Comparison of ENCODE assay signal across 8 cellular contexts in the genomic region with DNA sequence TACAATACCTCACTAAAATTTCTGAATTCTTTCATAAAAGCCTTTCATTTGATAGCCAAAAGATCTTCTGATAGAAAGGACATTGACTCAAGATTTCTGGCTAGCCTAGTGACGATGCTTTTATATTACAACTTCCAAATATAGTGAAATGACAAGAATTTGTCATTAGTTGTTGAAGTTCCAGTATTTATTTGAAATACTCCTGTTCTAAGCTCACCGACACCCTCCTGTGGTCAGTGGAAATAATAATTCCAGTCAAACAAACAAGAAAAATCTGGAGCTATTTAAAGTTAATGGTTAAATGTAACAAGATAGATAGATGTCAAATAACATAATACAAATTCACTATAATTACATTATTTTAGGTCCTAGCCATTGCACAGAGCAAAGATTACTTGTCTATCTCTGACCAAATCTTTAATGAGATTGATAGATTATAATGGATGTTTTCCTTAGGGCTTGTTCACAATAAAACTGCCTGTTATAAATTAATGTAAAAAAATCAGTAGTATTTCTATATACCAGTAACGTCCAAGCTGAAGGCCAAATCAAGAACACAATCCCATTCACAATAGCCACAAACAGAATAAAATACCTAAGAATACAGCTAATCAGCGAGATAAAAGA.
A peak's percentile ranks its signal among the peaks of the same experiment; 100 is the strongest.
DNase-seq lines count a peak whose midpoint lies in the region; ATAC-seq, FAIRE-seq and TF ChIP-seq lines count a peak whose summit lies in the region.

No MANE protein-coding gene starts in this region.

- POLR2A ChIA-PET in BJ (lab: Charles Lee) (interaction anchor here (0.6 kb wide), 1 partner anchor 254 kb away, joined by 3 read pairs; no protein-coding TSS in a partner anchor), Panc1 (lab: Charles Lee) (no interaction called here)

- intact Hi-C loops in Panc1 (cut with micrococcal nuclease; ENCODE audit: unreplicated experiment) (loop anchor here (5.0 to 10.0 kb wide), 2 partner anchors 196 to 268 kb away; a partner anchor contains a TSS), lower lobe of right lung (cut with DNase I) (no loop called here)

- H3K4me1 ChIP-seq in Panc1 (ENCODE audit: control insufficient read depth, insufficient read depth, low read length): peaks cover 24% of the 10 kb centered on the region
- H3K4me1 ChIP-seq in lower lobe of right lung: peaks cover 16% of the 10 kb centered on the region

- BruUV-seq in Panc1 (replicated peaks; lab: Mats Ljungman, UMichigan): no TSS peak

- peak; percentile 50 for TF ChIP-seq CTCF in BJ (IDR thresholded peaks at IDR 0.05; ENCODE audit: insufficient read depth, low read depth, low read length)
- peak; percentile 57; the same call in 1 of the 2 replicates for TF ChIP-seq CTCF in Panc1 (IDR thresholded peaks at IDR 0.05)
- peak; percentile 67 for TF ChIP-seq CTCF in lower lobe of right lung (IDR thresholded peaks at IDR 0.05)

- no peaks in the 10 kb centered on the region for H3K36me3 ChIP-seq in BJ (ENCODE audit: control insufficient read depth, insufficient read depth, low read length)
- H3K36me3 ChIP-seq in Panc1 (ENCODE audit: control insufficient read depth, insufficient read depth, low read length): no peaks in the 10 kb centered on the region
- H3K36me3 ChIP-seq in lower lobe of right lung: no peaks in the 10 kb centered on the region

- no peaks in the 10 kb centered on the region for H3K9me3 ChIP-seq in Panc1 (ENCODE audit: control insufficient read depth, insufficient read depth, low read depth, low read length)
- H3K9me3 ChIP-seq in lower lobe of right lung: no peaks in the 10 kb centered on the region

- no peaks in the 10 kb centered on the region for H3K27me3 ChIP-seq in BJ (ENCODE audit: control insufficient read depth, insufficient read depth, low read length)
- no peaks in the 10 kb centered on the region for H3K27me3 ChIP-seq in Panc1 (ENCODE audit: control insufficient read depth, insufficient read depth, low read length)
- no peaks in the 10 kb centered on the region for H3K27me3 ChIP-seq in lower lobe of right lung (ENCODE audit: low read depth)

- DNase-seq in BJ (ENCODE audit: low read depth) (peak; percentile 41), GM12891 (ENCODE audit: insufficient read length, low spot score) (peak; percentile 4), Panc1 (ENCODE audit: low read depth, low spot score) (no peak), cerebellum (ENCODE audit: low spot score) (peak; percentile 32), lower lobe of right lung (no peak), UCSD-AML1 (lab: John Stamatoyannopoulos, UW; ENCODE audit: unreplicated experiment) (no peak)

- no peak for ATAC-seq in Panc1
- peak; percentile 48 to 68 for ATAC-seq in lower lobe of right lung
- no peak for ATAC-seq in GM19035 (IDR thresholded peaks at IDR 0.05; ENCODE audit: unreplicated experiment)
- ATAC-seq in GM19324 (IDR thresholded peaks at IDR 0.05; ENCODE audit: low FRiP score, unreplicated experiment): no peak

- in situ Hi-C loops in Panc1 (cut with HindIII; ENCODE audit: low pct_unique_long_range_greater_than_20kb, low sequenced_read_pairs): no loop called here

- H3K27ac ChIP-seq in Panc1 (ENCODE audit: low read length) (peak overlapping the region; percentile 60; the same call in 1 of the 2 replicates), lower lobe of right lung (peak overlapping the region; percentile 25)

- FAIRE-seq in GM12891 (lab: Jason Lieb, UNC): peak; percentile 45

- CTCF ChIA-PET in BJ (lab: Yijun Ruan, JAX) (interaction anchor here (0.7 to 6.5 kb wide), 27 partner anchors 8 to 458 kb away, joined by 3 to 85 read pairs (median 4); no protein-coding TSS in a partner anchor), Panc1 (lab: Charles Lee) (interaction anchor here (0.5 to 1.6 kb wide), 4 partner anchors 15 to 196 kb away, joined by 3 to 8 read pairs (median 4); a partner anchor contains a TSS)

- no peak for TF ChIP-seq POLR2A in GM12891 (IDR thresholded peaks at IDR 0.05; ENCODE audit: low read depth, low read length)

- H3K4me3 ChIP-seq in BJ (ENCODE audit: low read depth, low read length): no peak overlapping the region
- no peak overlapping the region for H3K4me3 ChIP-seq in Panc1 (ENCODE audit: low read depth in 2 of 2, low read length in 2 of 2)
- H3K4me3 ChIP-seq in lower lobe of right lung: no peak overlapping the region

TF ChIP-seq in GM12891, 5 proteins besides CTCF, POLR2A, EP300 and RAD21:
- TF ChIP-seq POLR2AphosphoS5 (IDR thresholded peaks at IDR 0.05; ENCODE audit: low read depth, low read length) (no peak), TAF1 (IDR thresholded peaks at IDR 0.05; ENCODE audit: low read depth, low read length) (no peak), PAX5 (IDR thresholded peaks at IDR 0.05; ENCODE audit: insufficient read depth, low read length, severe bottlenecking) (no peak), POU2F2 (IDR thresholded peaks at IDR 0.05; ENCODE audit: low read depth, low read length) (no peak), SPI1 (IDR thresholded peaks at IDR 0.05; ENCODE audit: low read depth, low read length) (no peak)

Comparison
In these comparisons a context has a peak if more than half of its experiments do, and no peak if none do; other contexts are left out.
1. DNase-seq: peak in BJ (single experiment), GM12891 (single experiment) and cerebellum (single experiment); none in Panc1 (single experiment), lower lobe of right lung (single experiment) and UCSD-AML1 (single experiment).
2. ATAC-seq: peak in lower lobe of right lung (2 of 2); none in Panc1 (single experiment), GM19035 (single experiment) and GM19324 (single experiment).
3. Peak in every context shown above with its lines, with median percentiles within 50 percentile points of each other: CTCF ChIP-seq.